Comparison of ENCODE assay signal across 19 cellular contexts in the genomic region with DNA sequence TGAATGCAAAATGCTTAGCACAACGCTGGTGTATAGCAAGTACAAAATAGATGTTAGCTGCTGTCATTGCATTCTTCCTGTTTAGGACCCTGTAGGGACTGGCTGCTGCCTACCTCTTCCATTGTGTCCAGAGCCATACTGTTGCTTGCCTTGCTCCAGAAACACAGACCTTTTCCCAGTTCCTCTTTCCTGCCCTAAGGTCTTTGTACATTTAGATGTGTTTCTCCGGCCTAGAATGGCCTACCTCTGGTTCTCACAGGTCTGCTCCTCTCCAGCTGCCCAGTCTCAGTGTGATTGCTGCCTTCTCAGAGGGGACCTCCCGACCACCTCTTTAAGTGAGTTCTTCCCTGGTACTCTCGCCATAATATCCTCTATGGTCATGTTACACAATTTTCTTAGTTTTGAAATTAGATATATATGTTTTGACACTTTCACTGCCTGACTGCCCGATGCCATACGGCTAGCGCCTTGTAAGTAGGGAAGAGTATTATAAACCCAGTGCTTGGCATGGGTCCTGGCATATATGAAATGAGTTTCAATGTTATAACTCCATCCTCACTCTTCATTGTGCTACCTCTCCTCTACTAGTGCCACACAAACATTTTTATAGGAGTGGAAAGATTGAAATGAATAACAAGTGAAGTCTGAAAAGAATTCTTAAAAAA. TPM values are rescaled to one million over a fixed set of nuclear protein-coding genes. Genes with fewer than 3 reads are reported as not detected.
DNase-seq lines count a peak whose midpoint lies in the region; ATAC-seq, FAIRE-seq and TF ChIP-seq lines count a peak whose summit lies in the region.
"Had no signal": no experiment of that assay in that cellular context is flagged by ENCODE, and none has a peak within 500 bp of the region (broad histone marks: within the 10 kb centered on the region; RNA-seq: fewer than 3 reads in every experiment).

No MANE protein-coding gene starts in this region.

- POLR2A ChIA-PET in K562 (lab: Yijun Ruan, JAX) = no interaction called here

- peaks cover 6% of the 10 kb centered on the region for H3K4me1 Mint-ChIP-seq in nephron progenitor cell

- no peak overlapping the region for H2AFZ ChIP-seq in K562 (ENCODE audit: low read depth, low read length)

- peak; percentile 31 for FAIRE-seq in GM18507 (lab: Jason Lieb, UNC)
- FAIRE-seq in K562 (lab: Jason Lieb, UNC) = no peak

- no peaks in the 10 kb centered on the region for H4K20me1 ChIP-seq in K562 (replicated peaks; ENCODE audit: control insufficient read depth, insufficient read depth, low read length)

- no peak for TF ChIP-seq POLR2A in K562 (conservative IDR thresholded peaks at IDR 0.05)
- no peak for TF ChIP-seq POLR2A in Peyer's patch (IDR thresholded peaks at IDR 0.05)

- CTCF ChIA-PET in K562 (lab: Yijun Ruan, JAX; ENCODE audit: low intra/inter-chr PET ratio) = no interaction called here

- H3K9ac ChIP-seq in K562 (ENCODE audit: insufficient read depth in 1 of 2, low read depth in 2 of 2, low read length in 2 of 2) = no peak overlapping the region

- H3K27me3 Mint-ChIP-seq in nephron progenitor cell (ENCODE audit: low read depth, poor library complexity) = peaks cover 5% of the 10 kb centered on the region

- H3K36me3 ChIP-seq in K562 (ENCODE audit: control insufficient read depth, insufficient read depth, low read length) (no peaks in the 10 kb centered on the region), Peyer's patch (no peaks in the 10 kb centered on the region), brain microvascular endothelial cell (replicated peaks) (no peaks in the 10 kb centered on the region)
- H3K36me3 ChIP-seq: stomach, uterus had no signal

- H3K27me3 ChIP-seq in K562 (ENCODE audit: control insufficient read depth in 2 of 2, insufficient read depth in 2 of 2, low read length in 2 of 2) = no peaks in the 10 kb centered on the region
- no peaks in the 10 kb centered on the region for H3K27me3 ChIP-seq in Peyer's patch
- H3K27me3 ChIP-seq in brain microvascular endothelial cell (replicated peaks) = no peaks in the 10 kb centered on the region
- H3K27me3 ChIP-seq: stomach, uterus had no signal

- H3K79me2 ChIP-seq in K562 (ENCODE audit: control insufficient read depth, insufficient read depth, low read length) = no peaks in the 10 kb centered on the region

- H3K27ac Mint-ChIP-seq in nephron progenitor cell = peak overlapping the region; percentile 77

- H3K27ac ChIP-seq in K562 (ENCODE audit: extremely low read depth, low read depth, low read length) (no peak overlapping the region), Peyer's patch (no peak overlapping the region), brain microvascular endothelial cell (no peak overlapping the region)
- H3K27ac ChIP-seq: stomach, uterus had no signal

- DNase-seq in GM18507 (ENCODE audit: extremely low spot score, insufficient read length, low read depth) (no peak), MV-4-11 (lab: John Stamatoyannopoulos, UW) (peak; percentile 76), K562 (ENCODE audit: extremely low read depth in 1 of 4, low spot score in 3 of 4) (no peak), nephron progenitor cell (no peak), Peyer's patch (no peak), ACHN (no peak), brain microvascular endothelial cell (no peak), NCI-H2227 treated with DMSO at 0.1 percent for 48 hours (lab: John Stamatoyannopoulos, UW) (no peak)
- DNase-seq: activated CD4-positive, alpha-beta T cell treated with anti-CD3 and anti-CD28 coated beads, Interleukin-2, amount 50 U/mL, for 4 hours; activated naive CD4-positive, alpha-beta T cell; activated T-cell treated with anti-CD3 and anti-CD28 coated beads for 4 hours; aorta; KBM-7; NCI-H1105 treated with DMSO at 0.1 percent for 48 hours; NCI-H69; occipital lobe; stimulated activated CD4-positive, alpha-beta T cell treated with anti-CD3 and anti-CD28 coated beads, Interleukin-2, amount 100 ng/mL, for 24 hours; stomach; uterus had no signal

- no peak for TF ChIP-seq CTCF in K562 (IDR thresholded peaks at IDR 0.05 in 2 of 3, conservative IDR thresholded peaks at IDR 0.05 in 1 of 3; ENCODE audit: insufficient read depth in 2 of 3, low read depth in 1 of 3, low read length in 3 of 3)
- no peak for TF ChIP-seq CTCF in nephron progenitor cell (IDR thresholded peaks at IDR 0.05)
- no peak for TF ChIP-seq CTCF in Peyer's patch (IDR thresholded peaks at IDR 0.05)
- no peak for TF ChIP-seq CTCF in brain microvascular endothelial cell (IDR thresholded peaks at IDR 0.05; ENCODE audit: low read depth, low read length, missing control alignments)

- no peak overlapping the region for H3K4me2 ChIP-seq in K562 (ENCODE audit: insufficient read depth, low read length)

- H3K4me3 Mint-ChIP-seq in nephron progenitor cell = no peak overlapping the region

- H3K9me3 ChIP-seq in K562 (replicated peaks; ENCODE audit: control insufficient read depth, insufficient read depth, low read depth, low read length) (no peaks in the 10 kb centered on the region), Peyer's patch (no peaks in the 10 kb centered on the region)
- H3K9me3 ChIP-seq: uterus had no signal

- TF ChIP-seq RAD21 in K562 (CRISPR knock-in tag; conservative IDR thresholded peaks at IDR 0.05 in 1 of 2, IDR thresholded peaks at IDR 0.05 in 1 of 2) = no peak

- no peak for TF ChIP-seq EP300 in K562 (IDR thresholded peaks at IDR 0.05; ENCODE audit: low read length)

- H3K9me1 ChIP-seq in K562 (ENCODE audit: control insufficient read depth, insufficient read depth, low read length) = no peaks in the 10 kb centered on the region

- H3K36me3 Mint-ChIP-seq in nephron progenitor cell (ENCODE audit: low read depth) = peaks cover 74% of the 10 kb centered on the region

- H3K4me3 ChIP-seq in K562 (no peak overlapping the region), Peyer's patch (no peak overlapping the region), brain microvascular endothelial cell (ENCODE audit: low read depth, low read length) (no peak overlapping the region)
- H3K4me3 ChIP-seq: stomach, uterus had no signal

- peaks cover 16% of the 10 kb centered on the region for H3K9me3 Mint-ChIP-seq in nephron progenitor cell

- 3% methylated on average over 7 of the region's 7 CpGs for WGBS in K562 (ENCODE audit: insufficient coverage, low coverage, missing lambda C conversion rate)

- no TSS peak for BruUV-seq in K562 (replicated peaks; lab: Mats Ljungman, UMichigan)

- in situ Hi-C loops in K562 (cut with MboI) = no loop called here
- in situ Hi-C loops in ACHN (cut with HindIII; ENCODE audit: low pct_ligation_motif_present, low pct_unique_long_range_greater_than_20kb, low sequenced_read_pairs) = no loop called here
- in situ Hi-C loops in brain microvascular endothelial cell (cut with HindIII; ENCODE audit: low pct_ligation_motif_present, low sequenced_read_pairs) = no loop called here

- intact Hi-C loops in K562 (cut with micrococcal nuclease) = no loop called here

- ATAC-seq in K562 = no peak; the same call in 2 of the 3 replicates

- H3K4me1 ChIP-seq in K562 (replicated peaks in 1 of 2; ENCODE audit: control insufficient read depth in 2 of 2, insufficient read depth in 2 of 2, low read length in 2 of 2) = no peaks in the 10 kb centered on the region
- H3K4me1 ChIP-seq in Peyer's patch = no peaks in the 10 kb centered on the region
- H3K4me1 ChIP-seq: stomach, uterus had no signal

TF ChIP-seq in K562, 482 proteins besides CTCF, POLR2A, EP300 and RAD21:
- TF ChIP-seq ZNF76 (CRISPR knock-in tag; IDR thresholded peaks at IDR 0.05; ENCODE audit: borderline replicate concordance) = no peak
- peak; percentile 90 for TF ChIP-seq SPI1 (IDR thresholded peaks at IDR 0.05; ENCODE audit: borderline replicate concordance, low read depth, low read length)
TF ChIP-seq in K562: peak in this region for 1.

RNA-seq across cellular contexts. Expression of gene RFTN2, which starts 48.3 kb away (rescaled TPM):
- total RNA-seq in K562 (2011; cell fraction: chromatin; rRNA removed; ENCODE audit: low replicate concordance) = not detected in 2 replicates
- total RNA-seq in K562 (2011; cell fraction: nucleolus; rRNA removed) = not detected in 2 replicates
- not detected in 2 replicates for total RNA-seq in K562 (2011; cell fraction: nucleoplasm; rRNA removed)
- total RNA-seq in K562 (2014; rRNA removed) (not detected in 2 replicates), K562 (2014; rRNA removed; fragmentation: Illumina TruSeq; extraction: Trizol) (not detected in 2 replicates), K562 (2015; rRNA removed; fragmentation: Illumina TruSeq; extraction: Trizol) (0.11 TPM in 1 of 2 replicates, not detected in the other), K562 (2021) (not detected in 2 replicates), Peyer's patch (1 to 10 TPM in 3 of 4 donors, under 1 TPM in 1; 0.47 to 9.9 (median 1.2) TPM)
- polyA plus RNA-seq in K562 (2011; rRNA removed) (not detected in 2 replicates), K562 (2014; fragmentation: Illumina TruSeq; extraction: Trizol) (0.04 TPM in 1 of 2 replicates, not detected in the other), K562 (2014; fragmentation: Nextera tagmentation; extraction: Ambion mirVana) (under 1 TPM in 1 of 2 experiments, not detected in 1; 0.01 TPM), K562 (2014; rRNA removed) (0.05 TPM in 1 of 2 replicates, not detected in the other)
- not detected in 2 replicates for polyA plus RNA-seq in K562 (2011; cell fraction: cytosol; rRNA removed)
- not detected in 2 replicates for polyA plus RNA-seq in K562 (2011; cell fraction: nucleus; rRNA removed)
- 0.05 and 0.06 TPM in 2 replicates for polyA plus RNA-seq in K562 (2012)
- not detected in 2 replicates for polyA minus RNA-seq in K562 (2011; rRNA and poly(A)+ RNA removed)
- polyA minus RNA-seq in K562 (2011; cell fraction: cytosol; rRNA and poly(A)+ RNA removed) = not detected in 2 replicates
- polyA minus RNA-seq in K562 (2011; cell fraction: nucleus; rRNA and poly(A)+ RNA removed) = not detected in 2 replicates
